Comparison of ENCODE assay signal across 1 cellular context in genomic region chr12:121240484-121241202, GRCh38.
TF ChIP-seq lines count a peak whose summit lies in the region.

No MANE protein-coding gene starts in this region.

TF ChIP-seq in H1, 55 proteins besides CTCF, POLR2A, EP300 and RAD21:
- TF ChIP-seq POLR2AphosphoS5 (IDR thresholded peaks at IDR 0.05; ENCODE audit: low read depth, low read length) (0 out of 2 replicates have a peak, but pooled peaks have one; percentile 18), ATF3 (IDR thresholded peaks at IDR 0.05; ENCODE audit: insufficient read depth, low read depth, low read length) (no peak), E2F6 (IDR thresholded peaks at IDR 0.05) (peak; percentile 64)
- TF ChIP-seq, protein P1, sequence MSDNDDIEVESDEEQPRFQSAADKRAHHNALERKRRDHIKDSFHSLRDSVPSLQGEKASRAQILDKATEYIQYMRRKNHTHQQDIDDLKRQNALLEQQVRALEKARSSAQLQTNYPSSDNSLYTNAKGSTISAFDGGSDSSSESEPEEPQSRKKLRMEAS (IDR thresholded peaks at IDR 0.05): peak; percentile 74
